Comparison of ENCODE assay signal across 27 cellular contexts in the genomic region with DNA sequence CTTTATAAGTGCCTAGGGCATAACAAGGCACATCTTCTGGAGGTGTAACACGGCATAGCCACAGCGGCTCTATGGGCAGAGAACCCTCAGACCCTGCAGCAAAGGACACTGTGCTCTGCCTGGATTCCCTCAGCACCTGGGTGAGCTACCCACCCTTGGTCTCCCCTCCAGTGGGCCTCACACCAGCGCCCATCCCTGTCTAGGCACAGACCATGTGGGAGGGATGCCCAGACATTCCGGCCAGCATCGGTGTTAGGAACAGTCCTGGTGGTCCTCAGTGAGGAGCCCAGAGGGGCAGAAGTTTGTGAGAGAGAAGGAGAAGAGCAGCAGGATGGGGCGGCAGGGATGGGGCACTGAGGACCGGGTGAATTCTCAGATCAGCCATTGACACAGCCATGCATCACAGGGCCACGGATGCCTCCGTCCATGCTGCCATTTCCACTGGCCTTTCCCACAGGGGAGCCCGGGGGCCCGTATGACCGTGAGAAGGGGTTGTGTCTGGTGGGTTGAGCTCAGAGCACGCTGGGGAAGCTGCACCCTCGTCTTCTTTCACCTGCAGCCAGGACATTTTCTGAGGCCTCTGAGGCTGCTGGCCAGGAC.
"Had no signal": no experiment of that assay in that cellular context is flagged by ENCODE, and none has a peak within 500 bp of the region (broad histone marks: within the 10 kb centered on the region; RNA-seq: fewer than 3 reads in every experiment).

No MANE protein-coding gene starts in this region.

- H3K27ac ChIP-seq: adrenal gland, ascending aorta, brain microvascular endothelial cell, esophagus squamous epithelium, gastrocnemius medialis, heart left ventricle, right lobe of liver, thoracic aorta, VCaP had no signal

- H3K36me3 Mint-ChIP-seq: activated CD8-positive, alpha-beta memory T cell treated with anti-CD3 and anti-CD28 coated beads, Interleukin-2, amount 10 ng/mL, durations not matched to agents 7 days and 5 days; activated naive CD8-positive, alpha-beta T cell; type B pancreatic cell had no signal

- H3K27me3 ChIP-seq: adrenal gland, ascending aorta, brain microvascular endothelial cell, right lobe of liver had no signal

- H3K9me3 Mint-ChIP-seq: activated CD4-positive, alpha-beta T cell treated with anti-CD3 and anti-CD28 coated beads, Interleukin-2, amount 10 ng/mL, durations not matched to agents 24 days and 14 days; activated T-helper 1 cell treated with anti-CD3 and anti-CD28 coated beads, Interleukin-12 subunit alpha, Interleukin-12 subunit beta, Interleukin-2, Interleukin-4 antibody, amounts not matched to agents 30 ng/mL and 10 ng/mL and 1 ng/mL, durations not matched to agents 14 hours and 24 hours and 36 hours had no signal

- H3K4me1 ChIP-seq: adrenal gland, ascending aorta, esophagus squamous epithelium, gastrocnemius medialis, heart left ventricle, right lobe of liver had no signal

- H3K4me3 ChIP-seq: adrenal gland, ascending aorta, esophagus squamous epithelium, gastrocnemius medialis, heart left ventricle, right lobe of liver, smooth muscle cell, thoracic aorta had no signal

- ATAC-seq: activated CD4-positive, CD25-positive, alpha-beta regulatory T cell treated with anti-CD3 and anti-CD28 coated beads, Interleukin-2, amount 50 U/mL, for 24 hours; activated CD8-positive, alpha-beta memory T cell treated with anti-CD3 and anti-CD28 coated beads, Interleukin-2, amount 10 ng/mL, durations not matched to agents 7 days and 5 days; gastrocnemius medialis; heart left ventricle; left colon had no signal

- H3K4me1 Mint-ChIP-seq: activated CD4-positive, alpha-beta memory T cell treated with anti-CD3 and anti-CD28 coated beads, Interleukin-2, amount 10 ng/mL, durations not matched to agents 7 days and 5 days; activated CD4-positive, alpha-beta T cell treated with anti-CD3 and anti-CD28 coated beads, Interleukin-2, amount 10 ng/mL, durations not matched to agents 24 days and 14 days; activated CD8-positive, alpha-beta memory T cell treated with anti-CD3 and anti-CD28 coated beads, Interleukin-2, amount 10 ng/mL, durations not matched to agents 7 days and 5 days had no signal

- DNase-seq: activated CD4-positive, alpha-beta memory T cell treated with anti-CD3 and anti-CD28 coated beads, Interleukin-2, amount 10 ng/mL, durations not matched to agents 7 days and 5 days; activated CD4-positive, alpha-beta T cell treated with anti-CD3 and anti-CD28 coated beads, Interleukin-2, amount 10 ng/mL, durations not matched to agents 24 days and 14 days; activated CD8-positive, alpha-beta memory T cell treated with anti-CD3 and anti-CD28 coated beads, Interleukin-2, amount 10 ng/mL, durations not matched to agents 7 days and 5 days; activated naive CD4-positive, alpha-beta T cell; activated T-cell treated with anti-CD3 and anti-CD28 coated beads for 4 hours; brain microvascular endothelial cell; central memory CD4-positive, alpha-beta T cell; esophagus squamous epithelium; gastrocnemius medialis; heart left ventricle; left colon; mammary epithelial cell; SK-N-SH; stimulated activated CD4-positive, alpha-beta T cell treated with anti-CD3 and anti-CD28 coated beads, Interleukin-2, amount 100 ng/mL, for 48 hours; stimulated activated CD8-positive, alpha-beta memory T cell treated with anti-CD3 and anti-CD28 coated beads, Interleukin-4, amount 100 ng/mL, for 48 hours; stimulated activated naive CD4-positive, alpha-beta T cell had no signal

- H3K4me3 Mint-ChIP-seq: activated CD4-positive, alpha-beta memory T cell treated with anti-CD3 and anti-CD28 coated beads, Interleukin-2, amount 10 ng/mL, durations not matched to agents 7 days and 5 days; activated CD4-positive, alpha-beta T cell treated with anti-CD3 and anti-CD28 coated beads, Interleukin-2, amount 10 ng/mL, durations not matched to agents 24 days and 14 days; activated CD8-positive, alpha-beta memory T cell treated with anti-CD3 and anti-CD28 coated beads, Interleukin-2, amount 10 ng/mL, durations not matched to agents 7 days and 5 days; activated naive CD8-positive, alpha-beta T cell; activated T-helper 1 cell treated with anti-CD3 and anti-CD28 coated beads, Interleukin-12 subunit alpha, Interleukin-12 subunit beta, Interleukin-2, Interleukin-4 antibody, amounts not matched to agents 30 ng/mL and 10 ng/mL and 1 ng/mL, durations not matched to agents 14 hours and 24 hours and 36 hours; neural crest cell; type B pancreatic cell had no signal

- H3K9me3 ChIP-seq: adrenal gland, ascending aorta, gastrocnemius medialis, right lobe of liver, SK-N-SH had no signal

- H3K36me3 ChIP-seq: adrenal gland, ascending aorta, brain microvascular endothelial cell, esophagus squamous epithelium, gastrocnemius medialis, heart left ventricle, right lobe of liver, thoracic aorta had no signal

- H3K27ac Mint-ChIP-seq: activated CD4-positive, alpha-beta memory T cell treated with anti-CD3 and anti-CD28 coated beads, Interleukin-2, amount 10 ng/mL, durations not matched to agents 7 days and 5 days; activated CD4-positive, alpha-beta T cell treated with anti-CD3 and anti-CD28 coated beads, Interleukin-2, amount 10 ng/mL, durations not matched to agents 24 days and 14 days; activated CD8-positive, alpha-beta memory T cell treated with anti-CD3 and anti-CD28 coated beads, Interleukin-2, amount 10 ng/mL, durations not matched to agents 7 days and 5 days; activated naive CD8-positive, alpha-beta T cell; activated T-helper 1 cell treated with anti-CD3 and anti-CD28 coated beads, Interleukin-12 subunit alpha, Interleukin-12 subunit beta, Interleukin-2, Interleukin-4 antibody, amounts not matched to agents 30 ng/mL and 10 ng/mL and 1 ng/mL, durations not matched to agents 14 hours and 24 hours and 36 hours; type B pancreatic cell had no signal
